In genomic region chr5:3364941-3365340, GRCh38 we compare ENCODE assay signal across 18 cellular contexts.
"Had no signal": no experiment of that assay in that cellular context is flagged by ENCODE, and none has a peak within 500 bp of the region (broad histone marks: within the 10 kb centered on the region; RNA-seq: fewer than 3 reads in every experiment).

No MANE protein-coding gene starts in this region.

- H3K4me3 ChIP-seq: heart left ventricle, mucosa of descending colon, ovary, smooth muscle cell, thyroid gland, upper lobe of left lung had no signal

- H3K4me1 ChIP-seq: heart left ventricle, thyroid gland, upper lobe of left lung had no signal

- H3K9me3 ChIP-seq: ovary, thyroid gland had no signal

- H3K27ac ChIP-seq: heart left ventricle, ovary, thyroid gland, upper lobe of left lung had no signal

- H3K27ac Mint-ChIP-seq: dendritic cell treated with granulocyte-macrophage colony-stimulating factor and Interleukin-4, amounts not matched to agents 40 ng/mL and 50 ng/mL, for 4 days; natural killer cell; progenitor cell of endocrine pancreas had no signal

- H3K27me3 Mint-ChIP-seq: dendritic cell treated with granulocyte-macrophage colony-stimulating factor and Interleukin-4, amounts not matched to agents 40 ng/mL and 50 ng/mL, for 4 days had no signal

- H3K4me3 Mint-ChIP-seq: dendritic cell treated with granulocyte-macrophage colony-stimulating factor and Interleukin-4, amounts not matched to agents 40 ng/mL and 50 ng/mL, for 4 days; natural killer cell; neural crest cell had no signal

- H3K4me2 ChIP-seq: smooth muscle cell had no signal

- H3K36me3 Mint-ChIP-seq: natural killer cell had no signal

- H3K27me3 ChIP-seq: ovary, thyroid gland, upper lobe of left lung had no signal

- DNase-seq: heart left ventricle; hippocampal formation; kidney glomerular epithelial cell; mammary epithelial cell; mucosa of descending colon; natural killer cell; ovary; right cardiac atrium; stimulated activated CD4-positive, alpha-beta T cell treated with anti-CD3 and anti-CD28 coated beads, Interleukin-2, amount 100 ng/mL, for 48 hours; stimulated activated naive CD4-positive, alpha-beta T cell treated with Interleukin-2 at 50 U/mL for 16 hours; thyroid gland; upper lobe of left lung had no signal

- ATAC-seq: esophagus mucosa, heart left ventricle, left lobe of liver, mucosa of descending colon, right cardiac atrium had no signal

- H3K4me1 Mint-ChIP-seq: natural killer cell, neural crest cell had no signal
